In genomic region chr17:4834621-4835020, GRCh38 we compare ENCODE assay signal across 9 cellular contexts. TPM values are rescaled to one million over a fixed set of nuclear protein-coding genes. Genes with fewer than 3 reads are reported as not detected.
DNase-seq lines count a peak whose midpoint lies in the region; ATAC-seq, FAIRE-seq and TF ChIP-seq lines count a peak whose summit lies in the region.
"Had no signal": no experiment of that assay in that cellular context is flagged by ENCODE, and none has a peak within 500 bp of the region (broad histone marks: within the 10 kb centered on the region; RNA-seq: fewer than 3 reads in every experiment).

No MANE protein-coding gene starts in this region.

- H3K79me2 ChIP-seq in PC-3 (ENCODE audit: low read length) (peaks cover 64% of the 10 kb centered on the region), H1 (ENCODE audit: control insufficient read depth in 1 of 2, insufficient read depth in 2 of 2, low read length in 2 of 2) (peaks cover 0 to 55% of the 10 kb centered on the region in 2 experiments; a peak in 3 of 4 replicates)

- no peaks in the 10 kb centered on the region for H3K9me3 Mint-ChIP-seq in CD8-positive, alpha-beta T cell

- no peak overlapping the region for H3K23ac ChIP-seq in H1 (ENCODE audit: insufficient read length)

- no peaks in the 10 kb centered on the region for H3K27me3 Mint-ChIP-seq in CD8-positive, alpha-beta T cell (ENCODE audit: low read depth)

- no peaks in the 10 kb centered on the region for H3K36me3 ChIP-seq in CD8-positive, alpha-beta T cell (ENCODE audit: insufficient read depth, low read length)
- peaks cover 6% of the 10 kb centered on the region for H3K36me3 ChIP-seq in PC-3 (ENCODE audit: low read depth, low read length)
- H3K36me3 ChIP-seq in H1 (ENCODE audit: control insufficient read depth in 2 of 4, insufficient read depth in 4 of 4, low read length in 3 of 4): peaks cover 0 to 7% (median under 1%) of the 10 kb centered on the region in 4 experiments; a peak in 1 of 8 replicates
- H3K36me3 ChIP-seq in neutrophil: peaks cover 7% of the 10 kb centered on the region

- H3K9me3 ChIP-seq in CD8-positive, alpha-beta T cell (ENCODE audit: low read length): no peaks in the 10 kb centered on the region
- H3K9me3 ChIP-seq in PC-3 (ENCODE audit: low read length) (no peaks in the 10 kb centered on the region), H1 (ENCODE audit: insufficient read depth in 2 of 2, low read depth in 1 of 2, low read length in 1 of 2) (no peaks in the 10 kb centered on the region), neutrophil (no peaks in the 10 kb centered on the region)

- WGBS in H1 (ENCODE audit: extremely low coverage in 1 of 2, insufficient coverage in 1 of 2, insufficient read length in 1 of 2, insufficient replicate concordance in 2 of 2, low coverage in 1 of 2, low lambda C conversion rate in 2 of 2, missing lambda C conversion rate in 1 of 2), 2 experiments: 78% methylated on average over 5 of the region's 5 CpGs; no CpG with 5 or more reads in 1 of the 2 experiments

- H3K56ac ChIP-seq in H1 (replicated peaks; ENCODE audit: insufficient read length, low read depth, low read length): no peak overlapping the region

- TF ChIP-seq POLR2A in H1 (IDR thresholded peaks at IDR 0.05; ENCODE audit: control extremely low read depth in 1 of 2, low read depth in 2 of 2, low read length in 2 of 2): no peak

- H4K20me1 ChIP-seq in PC-3 (ENCODE audit: low read length): no peaks in the 10 kb centered on the region
- H4K20me1 ChIP-seq in H1 (replicated peaks in 1 of 2; ENCODE audit: control insufficient read depth in 1 of 2, insufficient read depth in 2 of 2, low read length in 2 of 2): peaks cover 0 to 5% of the 10 kb centered on the region in 2 experiments

- peak overlapping the region; percentile 100 for H3K4me2 ChIP-seq in PC-3 (ENCODE audit: low read length)
- peak overlapping the region; percentile 89 to 99 for H3K4me2 ChIP-seq in H1 (ENCODE audit: insufficient read depth in 1 of 2, low read depth in 2 of 2, low read length in 2 of 2)

- H3K14ac ChIP-seq in H1 (ENCODE audit: insufficient read length): no peak overlapping the region

- no peak overlapping the region for H2AK5ac ChIP-seq in H1 (ENCODE audit: low read depth, low read length)

- TF ChIP-seq RAD21 in H1 (IDR thresholded peaks at IDR 0.05 in 1 of 2, conservative IDR thresholded peaks at IDR 0.05 in 1 of 2; ENCODE audit: low read depth in 2 of 2, low read length in 2 of 2): no peak

- CTCF ChIA-PET in CD8-positive, alpha-beta T cell (lab: Charles Lee): interaction anchor here (1.1 kb wide), 1 partner anchor 45 kb away, joined by 3 read pairs; no protein-coding TSS in a partner anchor
- CTCF ChIA-PET in PC-3 (lab: Charles Lee) (no interaction called here), H1 (lab: Charles Lee; ENCODE audit: partially characterized antibody) (interaction anchor here (1.2 to 1.9 kb wide), 5 partner anchors 8 to 47 kb away, joined by 3 to 5 read pairs (median 3); no protein-coding TSS in a partner anchor)

- FAIRE-seq in H1 (lab: Jason Lieb, UNC): no peak

- H2BK20ac ChIP-seq in H1 (ENCODE audit: low read length): no peak overlapping the region

- H3K4me3 Mint-ChIP-seq in CD8-positive, alpha-beta T cell: peak overlapping the region; percentile 91

- H2AFZ ChIP-seq in PC-3 (ENCODE audit: low read length) (no peak overlapping the region), H1 (ENCODE audit: low read length) (no peak overlapping the region)

- H2BK12ac ChIP-seq in H1 (ENCODE audit: low read depth, low read length): no peak overlapping the region

- no peak for TF ChIP-seq CTCF in CD8-positive, alpha-beta T cell (IDR thresholded peaks at IDR 0.05)
- no peak for TF ChIP-seq CTCF in PC-3 (conservative IDR thresholded peaks at IDR 0.05; ENCODE audit: low read depth, low read length)
- no peak for TF ChIP-seq CTCF in H1 (IDR thresholded peaks at IDR 0.05; ENCODE audit: control extremely low read depth in 1 of 3, insufficient read depth in 1 of 3, low read depth in 1 of 3, low read length in 3 of 3)
- TF ChIP-seq CTCF in neutrophil (IDR thresholded peaks at IDR 0.05): no peak

- H2BK120ac ChIP-seq in H1 (replicated peaks; ENCODE audit: low read depth, low read length): no peak overlapping the region

- H3K4me3 ChIP-seq in CD8-positive, alpha-beta T cell (ENCODE audit: low read depth, low read length): no peak overlapping the region
- peak overlapping the region; percentile 97 for H3K4me3 ChIP-seq in PC-3 (ENCODE audit: low read length)
- peak overlapping the region; percentile 64 to 85 (median 72) for H3K4me3 ChIP-seq in H1 (ENCODE audit: extremely low read depth in 1 of 4, insufficient read depth in 2 of 4, low read depth in 3 of 4, low read length in 4 of 4)
- H3K4me3 ChIP-seq in neutrophil (ENCODE audit: low read depth in 1 of 2, low read length in 1 of 2): peak overlapping the region in 1 of 2 experiments; percentile 81

- H3K79me1 ChIP-seq in H1 (ENCODE audit: low read depth, low read length): peaks cover 4% of the 10 kb centered on the region

- no peak overlapping the region for H4K91ac ChIP-seq in H1 (replicated peaks; ENCODE audit: insufficient read length, low read length)

- POLR2A ChIA-PET in CD8-positive, alpha-beta T cell (lab: Charles Lee): interaction anchor here (0.6 to 1.6 kb wide), 2 partner anchors 38 to 125 kb away, joined by 3 to 5 read pairs; partner anchors contain the start of gene PSMB6
- POLR2A ChIA-PET in PC-3 (lab: Charles Lee; ENCODE audit: unreplicated experiment) (interaction anchor here (0.6 kb wide), 1 partner anchor 114 kb away, joined by 4 read pairs; the partner anchor contains the start of gene PFN1), H1 (lab: Charles Lee; ENCODE audit: partially characterized antibody) (interaction anchor here (0.9 to 2.0 kb wide), 3 partner anchors 15 to 35 kb away, joined by 3 to 4 read pairs (median 3); no protein-coding TSS in a partner anchor)

- H3K9ac ChIP-seq in PC-3 (ENCODE audit: low read length): peak overlapping the region; percentile 93
- no peak overlapping the region for H3K9ac ChIP-seq in H1 (replicated peaks in 1 of 4; ENCODE audit: extremely low read depth in 1 of 4, low read depth in 3 of 4, low read length in 3 of 4)

- H3K18ac ChIP-seq in H1 (ENCODE audit: extremely low read depth, low read length): no peak overlapping the region

- no peak overlapping the region for H4K8ac ChIP-seq in H1 (ENCODE audit: extremely low read depth, insufficient read depth, low read length)

- BruUV-seq in PC-3 (replicated peaks; lab: Mats Ljungman, UMichigan): no TSS peak

- no peak overlapping the region for H3K27ac ChIP-seq in CD8-positive, alpha-beta T cell (ENCODE audit: low read depth, low read length)
- H3K27ac ChIP-seq in PC-3 (ENCODE audit: low read length): peak overlapping the region; percentile 60
- H3K27ac ChIP-seq in H1 (ENCODE audit: low read depth, low read length): no peak overlapping the region
- H3K27ac ChIP-seq in neutrophil: peak overlapping the region; percentile 87

- H3K4me1 ChIP-seq in CD8-positive, alpha-beta T cell (ENCODE audit: insufficient read depth, low read length): peaks cover 29% of the 10 kb centered on the region
- H3K4me1 ChIP-seq in PC-3 (ENCODE audit: insufficient read depth, low read length): peaks cover 30% of the 10 kb centered on the region
- H3K4me1 ChIP-seq in H1 (replicated peaks in 1 of 4; ENCODE audit: control insufficient read depth in 3 of 4, insufficient read depth in 4 of 4, low read length in 3 of 4): peaks cover 0 to 7% (median 6%) of the 10 kb centered on the region in 4 experiments; a peak in 5 of 7 replicates
- H3K4me1 ChIP-seq in neutrophil (ENCODE audit: control insufficient read depth in 1 of 2, insufficient read depth in 1 of 2, low read depth in 1 of 2, low read length in 1 of 2): peaks cover 31 to 45% of the 10 kb centered on the region in 2 experiments

- ATAC-seq in CD8-positive, alpha-beta T cell: no peak
- ATAC-seq in PC-3 (no peak), GM21515 (IDR thresholded peaks at IDR 0.05; ENCODE audit: unreplicated experiment) (no peak), HG03565 (IDR thresholded peaks at IDR 0.05; ENCODE audit: unreplicated experiment) (no peak), HG02973 (IDR thresholded peaks at IDR 0.05; ENCODE audit: unreplicated experiment) (no peak)

- no peak overlapping the region; the same call in 1 of the 2 replicates for H2BK15ac ChIP-seq in H1 (ENCODE audit: low read length)

- peaks cover 45% of the 10 kb centered on the region for H3K4me1 Mint-ChIP-seq in CD8-positive, alpha-beta T cell (ENCODE audit: low read depth)

- H2BK5ac ChIP-seq in H1 (ENCODE audit: low read depth, low read length): no peak overlapping the region

- no peaks in the 10 kb centered on the region for H3K9me2 ChIP-seq in PC-3 (replicated peaks; ENCODE audit: low read length)

- peak overlapping the region; percentile 75 for H3K27ac Mint-ChIP-seq in CD8-positive, alpha-beta T cell

- no peak for TF ChIP-seq EP300 in H1 (IDR thresholded peaks at IDR 0.05; ENCODE audit: borderline replicate concordance in 1 of 2, low read depth in 2 of 2, low read length in 2 of 2)

- no peaks in the 10 kb centered on the region for H3F3A ChIP-seq in PC-3 (ENCODE audit: low read length, unreplicated experiment)

- H3K23me2 ChIP-seq in H1 (ENCODE audit: low read depth, low read length): peaks cover 6% of the 10 kb centered on the region

- H3K4ac ChIP-seq in H1 (replicated peaks; ENCODE audit: insufficient read length, low read depth, low read length): no peak overlapping the region

- DNase-seq in CD8-positive, alpha-beta T cell: no peak
- peak; percentile 38 for DNase-seq in PC-3
- no peak for DNase-seq in H1 (ENCODE audit: low read depth in 1 of 2, low spot score in 2 of 2)
- DNase-seq in NCI-H1436 (lab: John Stamatoyannopoulos, UW): no peak

- intact Hi-C loops in CD8-positive, alpha-beta T cell (cut with DNase I, micrococcal nuclease): loop anchor here in 1 of 2 experiments (2.0 kb wide), 1 partner anchor 18 kb away; no protein-coding TSS in a partner anchor
- intact Hi-C loops in PC-3 (cut with micrococcal nuclease): loop anchor here (10.0 kb wide), 1 partner anchor 50 kb away; no protein-coding TSS in a partner anchor

- H3K36me3 Mint-ChIP-seq in CD8-positive, alpha-beta T cell: peaks cover 14% of the 10 kb centered on the region

- no peaks in the 10 kb centered on the region for H3K27me3 ChIP-seq in CD8-positive, alpha-beta T cell (ENCODE audit: insufficient read depth, low read length)
- H3K27me3 ChIP-seq in PC-3 (ENCODE audit: low read length): no peaks in the 10 kb centered on the region
- H3K27me3 ChIP-seq in H1 (replicated peaks in 1 of 4; ENCODE audit: control insufficient read depth in 3 of 4, extremely low read depth in 1 of 4, insufficient read depth in 3 of 4, low read length in 3 of 4): no peaks in the 10 kb centered on the region
- H3K27me3 ChIP-seq in neutrophil: no peaks in the 10 kb centered on the region

- no peak overlapping the region for H4K5ac ChIP-seq in H1 (ENCODE audit: insufficient read length, low read depth, low read length)

RNA-seq across cellular contexts. Expression of gene MINK1, which starts 1.5 kb away (rescaled TPM):
- total RNA-seq in CD8-positive, alpha-beta T cell: 10 to 100 TPM; 85.9 to 86.0 TPM
- 44.5 and 64.8 TPM in 2 replicates for total RNA-seq in PC-3 (2014; rRNA removed)
- 74.4 and 77.7 TPM in 2 replicates for total RNA-seq in H1 (2021; fragmentation: NEBNext Ultra II Directional; extraction: Animal tissue kit (Norgen Biotek cat#: 25700))
- 26.9 and 44.8 TPM in 2 replicates for polyA plus RNA-seq in H1 (2011; rRNA removed)
- polyA plus RNA-seq in H1 (2011; cell fraction: cytosol; rRNA removed): 38.8 TPM
- polyA plus RNA-seq in H1 (2011; cell fraction: nucleus; rRNA removed): 239 TPM
- polyA plus RNA-seq in H1 (2012, experiment 1 of 2): 69.2 to 78.6 TPM (median 71.3 TPM) in 4 replicates
- polyA plus RNA-seq in H1 (2012, experiment 2 of 2): 36.3 TPM
- polyA plus RNA-seq in H1 (2013, experiment 1 of 2): 30.5 TPM
- polyA plus RNA-seq in H1 (2013, experiment 2 of 2): 28.3 TPM
- polyA minus RNA-seq in H1 (2011; rRNA and poly(A)+ RNA removed): 70.0 and 80.8 TPM in 2 replicates
- polyA minus RNA-seq in H1 (2011; cell fraction: cytosol; rRNA and poly(A)+ RNA removed): 33.0 TPM
- 42.4 TPM for polyA minus RNA-seq in H1 (2011; cell fraction: nucleus; rRNA and poly(A)+ RNA removed)

RNA-seq across cellular contexts. Expression of gene PLD2, which starts 27.7 kb away (rescaled TPM):
- total RNA-seq in CD8-positive, alpha-beta T cell: 10 to 100 TPM; 14.3 to 15.7 TPM
- 24.3 and 27.3 TPM in 2 replicates for total RNA-seq in PC-3 (2014; rRNA removed)
- total RNA-seq in H1 (2021; fragmentation: NEBNext Ultra II Directional; extraction: Animal tissue kit (Norgen Biotek cat#: 25700)): 48.4 and 53.0 TPM in 2 replicates
- polyA plus RNA-seq in H1 (2011; rRNA removed): 44.3 and 59.8 TPM in 2 replicates
- 59.0 TPM for polyA plus RNA-seq in H1 (2011; cell fraction: cytosol; rRNA removed)
- polyA plus RNA-seq in H1 (2011; cell fraction: nucleus; rRNA removed): 192 TPM
- 47.0 to 64.6 TPM (median 57.7 TPM) in 4 replicates for polyA plus RNA-seq in H1 (2012, experiment 1 of 2)
- 40.2 TPM for polyA plus RNA-seq in H1 (2012, experiment 2 of 2)
- 22.1 TPM for polyA plus RNA-seq in H1 (2013, experiment 1 of 2)
- polyA plus RNA-seq in H1 (2013, experiment 2 of 2): 21.0 TPM
- polyA minus RNA-seq in H1 (2011; rRNA and poly(A)+ RNA removed): 55.5 and 60.1 TPM in 2 replicates
- polyA minus RNA-seq in H1 (2011; cell fraction: cytosol; rRNA and poly(A)+ RNA removed): 31.8 TPM
- 49.7 TPM for polyA minus RNA-seq in H1 (2011; cell fraction: nucleus; rRNA and poly(A)+ RNA removed)

RNA-seq across cellular contexts. Expression of gene PSMB6, which starts 38.7 kb away (rescaled TPM):
- total RNA-seq in CD8-positive, alpha-beta T cell: 10 to 100 TPM; 54.9 to 62.6 TPM
- total RNA-seq in PC-3 (2014; rRNA removed): 281 and 405 TPM in 2 replicates
- total RNA-seq in H1 (2021; fragmentation: NEBNext Ultra II Directional; extraction: Animal tissue kit (Norgen Biotek cat#: 25700)): 264 and 278 TPM in 2 replicates
- 635 and 737 TPM in 2 replicates for polyA plus RNA-seq in H1 (2011; rRNA removed)
- polyA plus RNA-seq in H1 (2011; cell fraction: cytosol; rRNA removed): 524 TPM
- polyA plus RNA-seq in H1 (2011; cell fraction: nucleus; rRNA removed): 323 TPM
- polyA plus RNA-seq in H1 (2012, experiment 1 of 2): 261 to 426 TPM (median 395 TPM) in 4 replicates
- 280 TPM for polyA plus RNA-seq in H1 (2012, experiment 2 of 2)
- polyA plus RNA-seq in H1 (2013, experiment 1 of 2): 303 TPM
- 320 TPM for polyA plus RNA-seq in H1 (2013, experiment 2 of 2)
- polyA minus RNA-seq in H1 (2011; rRNA and poly(A)+ RNA removed): 293 and 336 TPM in 2 replicates
- 101 TPM for polyA minus RNA-seq in H1 (2011; cell fraction: cytosol; rRNA and poly(A)+ RNA removed)
- 78.6 TPM for polyA minus RNA-seq in H1 (2011; cell fraction: nucleus; rRNA and poly(A)+ RNA removed)

RNA-seq across cellular contexts. Expression of gene GLTPD2, which starts 45.9 kb away (rescaled TPM):
- under 1 TPM in 1 of 2 experiments, not detected in 1; 0.33 TPM for total RNA-seq in CD8-positive, alpha-beta T cell
- total RNA-seq in PC-3 (2014; rRNA removed): 0.98 TPM in 1 of 2 replicates, not detected in the other
- total RNA-seq in H1 (2021; fragmentation: NEBNext Ultra II Directional; extraction: Animal tissue kit (Norgen Biotek cat#: 25700)): not detected in 2 replicates
- 0.06 TPM in 1 of 2 replicates, not detected in the other for polyA plus RNA-seq in H1 (2011; rRNA removed)
- polyA plus RNA-seq in H1 (2011; cell fraction: cytosol; rRNA removed): 0.10 TPM
- 0.11 TPM for polyA plus RNA-seq in H1 (2011; cell fraction: nucleus; rRNA removed)
- 0.33 to 0.43 TPM (median 0.37 TPM) in 3 of 4 replicates, not detected in the other for polyA plus RNA-seq in H1 (2012, experiment 1 of 2)
- not detected for polyA plus RNA-seq in H1 (2012, experiment 2 of 2)
- 0.04 TPM for polyA plus RNA-seq in H1 (2013, experiment 1 of 2)
- polyA plus RNA-seq in H1 (2013, experiment 2 of 2): 0.04 TPM
- polyA minus RNA-seq in H1 (2011; rRNA and poly(A)+ RNA removed): not detected in 2 replicates
- not detected for polyA minus RNA-seq in H1 (2011; cell fraction: cytosol; rRNA and poly(A)+ RNA removed)
- not detected for polyA minus RNA-seq in H1 (2011; cell fraction: nucleus; rRNA and poly(A)+ RNA removed)
- total RNA-seq: NCI-H460 had no signal

Comparison
In these comparisons a context has a peak if more than half of its experiments do, and no peak if none do; other contexts are left out.
1. H3K27ac ChIP-seq: peak in PC-3 (single experiment) and neutrophil (single experiment); none in CD8-positive, alpha-beta T cell (single experiment) and H1 (single experiment).